ENCODE assay signal across 8 cellular contexts in the genomic region with DNA sequence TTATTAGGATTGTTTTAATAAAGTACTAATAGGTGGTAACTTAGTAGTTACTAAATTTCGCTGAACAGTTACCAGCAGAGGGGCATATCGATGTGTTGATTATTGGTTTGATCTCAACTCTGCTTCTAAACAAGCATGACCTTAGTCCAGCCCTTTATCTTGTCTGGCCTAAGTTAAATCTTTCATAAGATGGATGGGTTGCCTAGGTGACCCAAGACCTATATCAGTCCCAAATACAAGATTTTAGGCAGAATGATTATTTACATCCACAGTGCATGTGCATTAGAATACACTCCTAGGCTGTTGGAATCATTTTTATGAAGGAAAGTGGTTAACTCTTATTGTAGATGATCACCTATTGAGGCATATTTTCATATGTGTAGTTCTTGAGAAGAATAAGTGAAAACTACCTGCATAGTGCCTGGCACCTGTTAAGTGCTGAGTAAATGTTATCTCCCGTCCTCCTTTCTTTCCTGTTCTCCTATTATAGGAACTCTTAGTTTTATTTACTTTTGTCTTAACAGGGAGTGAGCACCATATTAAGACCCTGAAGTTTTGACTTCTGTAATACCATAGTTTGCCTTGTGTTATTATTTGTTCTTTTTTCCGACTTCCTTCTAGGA. TPM values are rescaled to one million over a fixed set of nuclear protein-coding genes. Genes with fewer than 3 reads are reported as not detected.
DNase-seq lines count a peak whose midpoint lies in the region; ATAC-seq and TF ChIP-seq lines count a peak whose summit lies in the region.

No MANE protein-coding gene starts in this region.

- H3K36me3 ChIP-seq in brain microvascular endothelial cell (replicated peaks) (no peaks in the 10 kb centered on the region), mucosa of stomach (ENCODE audit: control insufficient read depth, insufficient read depth, low read length) (no peaks in the 10 kb centered on the region)

- no peak for TF ChIP-seq CTCF in brain microvascular endothelial cell (IDR thresholded peaks at IDR 0.05; ENCODE audit: low read depth, low read length, missing control alignments)

- intact Hi-C loops in posterior vena cava (cut with DNase I), result no loop called here

- H3K27ac ChIP-seq in brain microvascular endothelial cell, result no peak overlapping the region

- no peaks in the 10 kb centered on the region for H3K9me3 ChIP-seq in mucosa of stomach (ENCODE audit: control insufficient read depth, low read length)

- H3K27me3 ChIP-seq in brain microvascular endothelial cell (replicated peaks), result no peaks in the 10 kb centered on the region
- no peaks in the 10 kb centered on the region for H3K27me3 ChIP-seq in mucosa of stomach (ENCODE audit: control insufficient read depth, insufficient read depth, low read length)

- DNase-seq in Ammon's horn (ENCODE audit: low spot score) (peak; percentile 2), HT-29 (ENCODE audit: low spot score) (peak; percentile 20), brain microvascular endothelial cell (no peak), GF-D8 (lab: John Stamatoyannopoulos, UW) (no peak), posterior vena cava (ENCODE audit: low spot score) (no peak), NCI-H2029 treated with DMSO at 0.1 percent for 48 hours (lab: John Stamatoyannopoulos, UW) (no peak)

- H3K4me3 ChIP-seq in brain microvascular endothelial cell (ENCODE audit: low read depth, low read length), result peak overlapping the region; percentile 90
- H3K4me3 ChIP-seq in mucosa of stomach (ENCODE audit: low read length), result no peak overlapping the region

- H3K9ac ChIP-seq in mucosa of stomach (ENCODE audit: low read length), result peak overlapping the region; percentile 85

- H3K4me1 ChIP-seq in mucosa of stomach (ENCODE audit: control insufficient read depth, insufficient read depth, low read length), result no peaks in the 10 kb centered on the region

- ATAC-seq in HG03571 (IDR thresholded peaks at IDR 0.05; ENCODE audit: unreplicated experiment), result no peak

- in situ Hi-C loops in brain microvascular endothelial cell (cut with HindIII; ENCODE audit: low pct_ligation_motif_present, low sequenced_read_pairs), result no loop called here

RNA-seq across cellular contexts. Expression of a gene that starts 1.1 kb away (rescaled TPM):
- total RNA-seq in HT-29 (2014; rRNA removed; shearing (Covaris generic)), result 5.7 and 7.5 TPM in 2 replicates
- total RNA-seq in posterior vena cava, result 10 to 100 TPM in 1 of 2 donors, 1 to 10 TPM in 1; 7.8 to 12.7 TPM

Comparison
In these comparisons a context has a peak if more than half of its experiments do, and no peak if none do; other contexts are left out.
1. DNase-seq: peak in Ammon's horn (single experiment) and HT-29 (single experiment); none in brain microvascular endothelial cell (single experiment), GF-D8 (single experiment), posterior vena cava (single experiment) and NCI-H2029 treated with DMSO at 0.1 percent for 48 hours (single experiment).